16 cellular contexts compared by ENCODE assay signal in the genomic region with DNA sequence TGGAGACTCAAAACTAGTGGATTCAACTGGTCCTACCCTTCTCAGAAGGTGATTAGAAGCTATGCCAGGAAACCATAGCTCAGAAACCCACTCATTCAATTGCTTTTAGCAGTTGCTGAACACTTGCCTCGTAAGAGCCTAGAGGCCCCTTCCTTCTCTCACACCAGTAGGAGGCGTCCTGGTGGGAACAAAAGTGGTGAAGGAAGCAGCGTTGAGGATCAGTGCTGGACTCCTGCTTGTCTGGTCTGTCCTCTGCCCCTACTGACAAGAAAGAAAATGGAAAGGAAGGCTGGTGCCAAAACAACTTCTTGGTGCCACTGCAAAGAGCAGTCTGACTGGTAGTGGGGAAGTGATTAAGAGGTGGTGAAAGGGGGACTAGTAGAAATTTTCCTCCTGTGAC.
DNase-seq lines count a peak whose midpoint lies in the region; ATAC-seq and TF ChIP-seq lines count a peak whose summit lies in the region.
"Had no signal": no experiment of that assay in that cellular context is flagged by ENCODE, and none has a peak within 500 bp of the region (broad histone marks: within the 10 kb centered on the region; RNA-seq: fewer than 3 reads in every experiment).

No MANE protein-coding gene starts in this region.

- H3K4me3 Mint-ChIP-seq in type B pancreatic cell, result no peak overlapping the region
- H3K4me3 Mint-ChIP-seq: activated T-cell treated with anti-CD3 and anti-CD28 coated beads, Interleukin-2, amount 50 U/mL, for 4 hours had no signal

- no peak overlapping the region for H3K27ac Mint-ChIP-seq in type B pancreatic cell

- H3K27ac ChIP-seq in PC-3 (ENCODE audit: low read length), result no peak overlapping the region
- H3K27ac ChIP-seq: SJCRH30 had no signal

- intact Hi-C loops in PC-3 (cut with micrococcal nuclease), result no loop called here

- no peaks in the 10 kb centered on the region for H3K9me3 Mint-ChIP-seq in type B pancreatic cell
- H3K9me3 Mint-ChIP-seq: activated T-cell treated with anti-CD3 and anti-CD28 coated beads, Interleukin-2, amount 50 U/mL, for 4 hours had no signal

- peaks cover 6% of the 10 kb centered on the region; the same call in 1 of the 2 replicates for H3K4me1 ChIP-seq in PC-3 (ENCODE audit: insufficient read depth, low read length)
- H3K4me1 ChIP-seq: SJCRH30 had no signal

- POLR2A ChIA-PET in PC-3 (lab: Charles Lee; ENCODE audit: unreplicated experiment), result no interaction called here

- no peak overlapping the region for H2AFZ ChIP-seq in PC-3 (ENCODE audit: low read length)

- H3K36me3 Mint-ChIP-seq in type B pancreatic cell, result no peaks in the 10 kb centered on the region

- H3K9me2 ChIP-seq in PC-3 (replicated peaks; ENCODE audit: low read length), result no peaks in the 10 kb centered on the region

- H3K27me3 ChIP-seq in PC-3 (ENCODE audit: low read length), result no peaks in the 10 kb centered on the region
- H3K27me3 ChIP-seq: SJCRH30 had no signal

- H3K4me1 Mint-ChIP-seq in type B pancreatic cell (ENCODE audit: unreplicated experiment), result peaks cover 37% of the 10 kb centered on the region

- TF ChIP-seq CTCF in PC-3 (conservative IDR thresholded peaks at IDR 0.05; ENCODE audit: low read depth, low read length) (peak; percentile 41; the same call in 1 of the 2 replicates), fibroblast of mammary gland (conservative IDR thresholded peaks at IDR 0.05; ENCODE audit: control insufficient read depth, insufficient read depth, low read depth, low read length) (peak; percentile 13), type B pancreatic cell (conservative IDR thresholded peaks at IDR 0.05) (peak; percentile 38)

- CTCF ChIA-PET in PC-3 (lab: Charles Lee), result no interaction called here

- no peaks in the 10 kb centered on the region for H4K20me1 ChIP-seq in PC-3 (ENCODE audit: low read length)

- H3K27me3 Mint-ChIP-seq in type B pancreatic cell, result no peaks in the 10 kb centered on the region

- no peak overlapping the region for H3K9ac ChIP-seq in PC-3 (ENCODE audit: low read length)

- H3K4me3 ChIP-seq in PC-3 (ENCODE audit: low read length) (no peak overlapping the region), fibroblast of mammary gland (ENCODE audit: control insufficient read depth, low read depth, low read length) (no peak overlapping the region)
- H3K4me3 ChIP-seq: SJCRH30 had no signal

- no TSS peak for BruUV-seq in PC-3 (replicated peaks; lab: Mats Ljungman, UMichigan)

- H3K4me2 ChIP-seq in PC-3 (ENCODE audit: low read length), result no peak overlapping the region

- ATAC-seq in PC-3 (no peak), HG03342 (IDR thresholded peaks at IDR 0.05; ENCODE audit: unreplicated experiment) (no peak)
- ATAC-seq: activated T-cell treated with anti-CD3 and anti-CD28 coated beads, Interleukin-2, amount 50 U/mL, for 4 hours had no signal

- no peaks in the 10 kb centered on the region for H3K79me2 ChIP-seq in PC-3 (ENCODE audit: low read length)

- no peaks in the 10 kb centered on the region for H3K36me3 ChIP-seq in PC-3 (ENCODE audit: low read depth, low read length)
- H3K36me3 ChIP-seq: SJCRH30 had no signal

- H3K9me3 ChIP-seq in PC-3 (ENCODE audit: low read length), result no peaks in the 10 kb centered on the region
- H3K9me3 ChIP-seq: SJCRH30 had no signal

- peak; percentile 43 for DNase-seq in NCI-H82 (lab: John Stamatoyannopoulos, UW)
- DNase-seq in NCI-H82 treated with DMSO at 0.1 percent for 48 hours (lab: John Stamatoyannopoulos, UW; ENCODE audit: unreplicated experiment), result no peak
- DNase-seq in PC-3, result peak; percentile 13
- no peak for DNase-seq in fibroblast of mammary gland (ENCODE audit: low read depth)
- DNase-seq in type B pancreatic cell (ENCODE audit: extremely low spot score, unreplicated experiment), result no peak
- DNase-seq in NCI-H510A (lab: John Stamatoyannopoulos, UW), result no peak
- DNase-seq in activated CD4-positive, alpha-beta T cell treated with anti-CD3 and anti-CD28 coated beads for 1 hour, result no peak
- DNase-seq: activated T-cell treated with anti-CD3 and anti-CD28 coated beads, Interleukin-2, amount 50 U/mL, for 4 hours; amygdala; effector CD8-positive, alpha-beta T cell; EL; NCI-H446 treated with DMSO at 0.1 percent for 48 hours; nucleus accumbens; stimulated activated CD4-positive, alpha-beta T cell treated with anti-CD3 and anti-CD28 coated beads, Interleukin-12 subunit alpha, Interleukin-12 subunit beta, amount 100 ng/mL, for 4 hours had no signal

- H3F3A ChIP-seq in PC-3 (ENCODE audit: low read length, unreplicated experiment), result no peaks in the 10 kb centered on the region

Comparison
In these comparisons a context has a peak if more than half of its experiments do, and no peak if none do; other contexts are left out.
1. DNase-seq: peak in NCI-H82 (single experiment) and PC-3 (single experiment); none in NCI-H82 treated with DMSO at 0.1 percent for 48 hours (single experiment), fibroblast of mammary gland (single experiment), type B pancreatic cell (single experiment), NCI-H510A (single experiment) and activated CD4-positive, alpha-beta T cell treated with anti-CD3 and anti-CD28 coated beads for 1 hour (single experiment).
2. Peak in every context shown above with its lines, with median percentiles within 50 percentile points of each other: CTCF ChIP-seq.